23 cellular contexts compared by ENCODE assay signal in the genomic region with DNA sequence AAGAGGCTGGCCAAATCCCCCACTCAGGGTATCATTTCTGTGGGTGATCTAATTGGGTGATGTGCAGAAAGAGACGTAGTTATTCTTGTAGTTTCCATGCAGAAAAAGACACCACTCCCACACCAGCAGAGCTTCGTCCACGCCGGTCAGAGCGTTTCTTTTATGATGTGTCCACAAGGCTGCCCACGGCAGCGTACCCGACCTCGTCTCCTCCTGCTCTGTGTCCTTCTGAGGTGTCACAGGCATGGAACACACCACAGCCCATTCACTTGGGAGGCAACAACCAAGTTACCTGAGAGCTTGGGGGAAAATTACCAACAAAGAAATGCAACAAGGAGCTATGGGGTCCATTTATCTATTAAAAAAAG.
A peak's percentile ranks its signal among the peaks of the same experiment; 100 is the strongest.
DNase-seq lines count a peak whose midpoint lies in the region; ATAC-seq, FAIRE-seq and TF ChIP-seq lines count a peak whose summit lies in the region.
"Had no signal": no experiment of that assay in that cellular context is flagged by ENCODE, and none has a peak within 500 bp of the region (broad histone marks: within the 10 kb centered on the region; RNA-seq: fewer than 3 reads in every experiment).

No MANE protein-coding gene starts in this region.

- H3K4me1 Mint-ChIP-seq in activated naive CD4-positive, alpha-beta T cell treated with anti-CD3 and anti-CD28 coated beads, Interleukin-2, amount 10 ng/mL, durations not matched to agents 7 days and 5 days = no peaks in the 10 kb centered on the region
- peaks cover 2% of the 10 kb centered on the region for H3K4me1 Mint-ChIP-seq in activated T-helper 2 cell treated with anti-CD3 and anti-CD28 coated beads, Interferon-gamma antibody, Interleukin-2, Interleukin-4, amounts not matched to agents 10 μg/mL and 5 μg/mL and 100 μg/mL, durations not matched to agents 14 hours and 24 hours and 36 hours (ENCODE audit: low read depth)
- H3K4me1 Mint-ChIP-seq: CD4-positive, CD25-positive, alpha-beta regulatory T cell had no signal

- H3K9me2 ChIP-seq in SK-N-SH = no peaks in the 10 kb centered on the region

- H3K27ac ChIP-seq in SK-N-SH (ENCODE audit: low read depth in 2 of 2, low read length in 1 of 2) (no peak overlapping the region), upper lobe of right lung (no peak overlapping the region)
- H3K27ac ChIP-seq: 22Rv1, GM23248 had no signal

- H3K9ac ChIP-seq in SK-N-SH = no peak overlapping the region
- H3K9ac ChIP-seq: GM23248 had no signal

- H3K4me3 Mint-ChIP-seq in activated naive CD4-positive, alpha-beta T cell treated with anti-CD3 and anti-CD28 coated beads, Interleukin-2, amount 10 ng/mL, durations not matched to agents 7 days and 5 days = no peak overlapping the region
- H3K4me3 Mint-ChIP-seq in activated T-helper 2 cell treated with anti-CD3 and anti-CD28 coated beads, Interferon-gamma antibody, Interleukin-2, Interleukin-4, amounts not matched to agents 10 μg/mL and 5 μg/mL and 100 μg/mL, durations not matched to agents 14 hours and 24 hours and 36 hours (ENCODE audit: low read depth) = no peak overlapping the region
- H3K4me3 Mint-ChIP-seq: CD4-positive, CD25-positive, alpha-beta regulatory T cell; HFFc6 had no signal

- CTCF ChIA-PET in SK-N-SH (lab: Yijun Ruan, JAX) = interaction anchor here (1.7 kb wide), 1 partner anchor 138 kb away, joined by 4 read pairs; no protein-coding TSS in a partner anchor
- CTCF ChIA-PET in activated naive CD4-positive, alpha-beta T cell treated with anti-CD3 and anti-CD28 coated beads, Interleukin-2, amount 10 ng/mL, durations not matched to agents 7 days and 5 days (lab: Charles Lee) = no interaction called here

- H3K27me3 ChIP-seq in SK-N-SH (ENCODE audit: insufficient read depth) = no peaks in the 10 kb centered on the region
- no peaks in the 10 kb centered on the region for H3K27me3 ChIP-seq in upper lobe of right lung
- H3K27me3 ChIP-seq: BE2C, MG63 had no signal

- DNase-seq in SK-N-SH (peak; percentile 16), HTR-8/SVneo (ENCODE audit: insufficient read length, low spot score) (no peak), iPS-NIHi11 (ENCODE audit: low spot score) (peak; percentile 4), upper lobe of right lung (peak; percentile 43)
- no peak for DNase-seq in activated naive CD4-positive, alpha-beta T cell treated with anti-CD3 and anti-CD28 coated beads, Interleukin-2, amount 10 ng/mL, durations not matched to agents 7 days and 5 days
- DNase-seq in activated T-helper 2 cell treated with anti-CD3 and anti-CD28 coated beads, Interferon-gamma antibody, Interleukin-2, Interleukin-4, amounts not matched to agents 10 μg/mL and 5 μg/mL and 100 μg/mL, durations not matched to agents 14 hours and 24 hours and 36 hours (ENCODE audit: low spot score) = no peak
- DNase-seq: BE2C; CD4-positive, CD25-positive, alpha-beta regulatory T cell; DMS153; HFFc6; KG1; NCI-H2029; NCI-H524 treated with DMSO at 0.1 percent for 48 hours; NCI-H82; OCI-M1; SIG-M5 had no signal

- POLR2A ChIA-PET in SK-N-SH (lab: Yijun Ruan, JAX) = interaction anchor here (0.9 kb wide), 1 partner anchor 13 kb away, joined by 4 read pairs; no protein-coding TSS in a partner anchor

- TF ChIP-seq RAD21 in SK-N-SH (IDR thresholded peaks at IDR 0.05; ENCODE audit: low read length) = no peak

- intact Hi-C loops in upper lobe of right lung (cut with DNase I) = no loop called here
- intact Hi-C loops in activated T-helper 2 cell treated with anti-CD3 and anti-CD28 coated beads, Interferon-gamma antibody, Interleukin-2, Interleukin-4, amounts not matched to agents 10 μg/mL and 5 μg/mL and 100 μg/mL, durations not matched to agents 14 hours and 24 hours and 36 hours (cut with micrococcal nuclease) = no loop called here

- no peak overlapping the region for H3K27ac Mint-ChIP-seq in activated naive CD4-positive, alpha-beta T cell treated with anti-CD3 and anti-CD28 coated beads, Interleukin-2, amount 10 ng/mL, durations not matched to agents 7 days and 5 days
- H3K27ac Mint-ChIP-seq in activated T-helper 2 cell treated with anti-CD3 and anti-CD28 coated beads, Interferon-gamma antibody, Interleukin-2, Interleukin-4, amounts not matched to agents 10 μg/mL and 5 μg/mL and 100 μg/mL, durations not matched to agents 14 hours and 24 hours and 36 hours = no peak overlapping the region
- H3K27ac Mint-ChIP-seq: HFFc6 had no signal

- TF ChIP-seq CTCF in SK-N-SH (IDR thresholded peaks at IDR 0.05) = no peak
- no peak for TF ChIP-seq CTCF in upper lobe of right lung (IDR thresholded peaks at IDR 0.05)

- H2AFZ ChIP-seq in SK-N-SH (ENCODE audit: low read depth) = no peak overlapping the region
- H2AFZ ChIP-seq: GM23248 had no signal

- H3K4me1 ChIP-seq in SK-N-SH (ENCODE audit: control insufficient read depth in 1 of 2, insufficient read depth in 2 of 2, low read depth in 1 of 2, low read length in 1 of 2) (peaks cover 9 to 17% of the 10 kb centered on the region in 2 experiments; a peak in 3 of 4 replicates), upper lobe of right lung (no peaks in the 10 kb centered on the region)
- H3K4me1 ChIP-seq: BE2C, HAP-1 had no signal

- no peaks in the 10 kb centered on the region for H3K79me2 ChIP-seq in SK-N-SH (ENCODE audit: insufficient read depth)

- no peaks in the 10 kb centered on the region for H4K20me1 ChIP-seq in SK-N-SH (ENCODE audit: insufficient read depth)

- WGBS in SK-N-SH (ENCODE audit: low lambda C conversion rate) = 87% methylated on average over 9 of the region's 9 CpGs

- H3K4me3 ChIP-seq in SK-N-SH (ENCODE audit: low read depth in 2 of 2, low read length in 1 of 2) (no peak overlapping the region), upper lobe of right lung (no peak overlapping the region)
- H3K4me3 ChIP-seq: GM23248, HAP-1, MG63 had no signal

- ATAC-seq in SK-N-SH treated with all-trans-retinoic acid at 6 μM for 48 hours (no peak), upper lobe of right lung (no peak), GM19324 (IDR thresholded peaks at IDR 0.05; ENCODE audit: low FRiP score, unreplicated experiment) (no peak)

- peak; percentile 78 for FAIRE-seq in HTR-8/SVneo (lab: Jason Lieb, UNC)
- FAIRE-seq: GM18507 had no signal

- H3K9me3 ChIP-seq in SK-N-SH = no peaks in the 10 kb centered on the region
- H3K9me3 ChIP-seq in upper lobe of right lung = no peaks in the 10 kb centered on the region
- H3K9me3 ChIP-seq: BE2C, HAP-1, MG63 had no signal

- H3K9me3 Mint-ChIP-seq in activated naive CD4-positive, alpha-beta T cell treated with anti-CD3 and anti-CD28 coated beads, Interleukin-2, amount 10 ng/mL, durations not matched to agents 7 days and 5 days = no peaks in the 10 kb centered on the region
- no peaks in the 10 kb centered on the region for H3K9me3 Mint-ChIP-seq in activated T-helper 2 cell treated with anti-CD3 and anti-CD28 coated beads, Interferon-gamma antibody, Interleukin-2, Interleukin-4, amounts not matched to agents 10 μg/mL and 5 μg/mL and 100 μg/mL, durations not matched to agents 14 hours and 24 hours and 36 hours
- H3K9me3 Mint-ChIP-seq: HFFc6 had no signal

- no peaks in the 10 kb centered on the region for H3K36me3 Mint-ChIP-seq in activated naive CD4-positive, alpha-beta T cell treated with anti-CD3 and anti-CD28 coated beads, Interleukin-2, amount 10 ng/mL, durations not matched to agents 7 days and 5 days
- no peaks in the 10 kb centered on the region for H3K36me3 Mint-ChIP-seq in activated T-helper 2 cell treated with anti-CD3 and anti-CD28 coated beads, Interferon-gamma antibody, Interleukin-2, Interleukin-4, amounts not matched to agents 10 μg/mL and 5 μg/mL and 100 μg/mL, durations not matched to agents 14 hours and 24 hours and 36 hours (ENCODE audit: low read depth)
- H3K36me3 Mint-ChIP-seq: CD4-positive, CD25-positive, alpha-beta regulatory T cell had no signal

- H3K36me3 ChIP-seq in SK-N-SH (replicated peaks in 1 of 2; ENCODE audit: control insufficient read depth in 1 of 2, insufficient read depth in 2 of 2, low read length in 1 of 2) (no peaks in the 10 kb centered on the region), upper lobe of right lung (no peaks in the 10 kb centered on the region)
- H3K36me3 ChIP-seq: BE2C, HAP-1, MG63 had no signal

- peaks cover 4% of the 10 kb centered on the region for H3K27me3 Mint-ChIP-seq in activated naive CD4-positive, alpha-beta T cell treated with anti-CD3 and anti-CD28 coated beads, Interleukin-2, amount 10 ng/mL, durations not matched to agents 7 days and 5 days
- H3K27me3 Mint-ChIP-seq in activated T-helper 2 cell treated with anti-CD3 and anti-CD28 coated beads, Interferon-gamma antibody, Interleukin-2, Interleukin-4, amounts not matched to agents 10 μg/mL and 5 μg/mL and 100 μg/mL, durations not matched to agents 14 hours and 24 hours and 36 hours (ENCODE audit: low read depth) = peaks cover 4% of the 10 kb centered on the region
- H3K27me3 Mint-ChIP-seq: CD4-positive, CD25-positive, alpha-beta regulatory T cell had no signal

- H3F3A ChIP-seq in SK-N-SH (replicated peaks; ENCODE audit: insufficient read depth) = no peaks in the 10 kb centered on the region

- no peak for TF ChIP-seq EP300 in SK-N-SH (IDR thresholded peaks at IDR 0.05; ENCODE audit: borderline replicate concordance in 1 of 2, low read depth in 1 of 2, low read length in 1 of 2)

- no peak overlapping the region for H3K4me2 ChIP-seq in SK-N-SH

TF ChIP-seq in SK-N-SH, 30 proteins besides CTCF, POLR2A, EP300 and RAD21 (continues in another document):
- no peak for TF ChIP-seq MAX (IDR thresholded peaks at IDR 0.05; ENCODE audit: low read depth)
- TF ChIP-seq RXRA (IDR thresholded peaks at IDR 0.05; ENCODE audit: borderline replicate concordance, low read depth) = no peak
- TF ChIP-seq YY1 (IDR thresholded peaks at IDR 0.05; ENCODE audit: low read depth) = no peak

TF ChIP-seq in SK-N-SH treated with all-trans-retinoic acid at 6 μM for 48 hours, 23 proteins besides CTCF, POLR2A, EP300 and RAD21:
- no peak for TF ChIP-seq ZNF565 (CRISPR knock-in tag; conservative IDR thresholded peaks at IDR 0.05; ENCODE audit: low read depth)
- no peak for TF ChIP-seq CSRNP3 (CRISPR knock-in tag; IDR thresholded peaks at IDR 0.05)
- no peak for TF ChIP-seq ZNF70 (CRISPR knock-in tag; IDR thresholded peaks at IDR 0.05)
TF ChIP-seq in SK-N-SH treated with all-trans-retinoic acid at 6 μM for 48 hours: peak in this region for 0.

Comparison
In these comparisons a context has a peak if more than half of its experiments do, and no peak if none do; other contexts are left out.
1. DNase-seq: peak in SK-N-SH (single experiment), iPS-NIHi11 (single experiment) and upper lobe of right lung (single experiment); none in HTR-8/SVneo (single experiment), activated naive CD4-positive, alpha-beta T cell treated with anti-CD3 and anti-CD28 coated beads, Interleukin-2, amount 10 ng/mL, durations not matched to agents 7 days and 5 days (single experiment) and activated T-helper 2 cell treated with anti-CD3 and anti-CD28 coated beads, Interferon-gamma antibody, Interleukin-2, Interleukin-4, amounts not matched to agents 10 μg/mL and 5 μg/mL and 100 μg/mL, durations not matched to agents 14 hours and 24 hours and 36 hours (single experiment).